35 cellular contexts compared by ENCODE assay signal in genomic region chr1:50920409-50920808, GRCh38.
"Had no signal": no experiment of that assay in that cellular context is flagged by ENCODE, and none has a peak within 500 bp of the region (broad histone marks: within the 10 kb centered on the region; RNA-seq: fewer than 3 reads in every experiment).

No MANE protein-coding gene starts in this region.

- DNase-seq: Karpas-422, Kasumi-1, MG63, MM.1S, MV-4-11, NCI-H1048, NCI-H1092, NCI-H1092 treated with DMSO at 0.1 percent for 48 hours, NCI-H1105, NCI-H1105 treated with DMSO at 0.1 percent for 48 hours, NCI-H1417, NCI-H1417 treated with DMSO at 0.1 percent for 48 hours, NCI-H1436, NCI-H1436 treated with DMSO at 0.1 percent for 48 hours, NCI-H146, NCI-H1694, NCI-H1694 treated with DMSO at 0.1 percent for 48 hours, NCI-H187, NCI-H187 treated with DMSO at 0.1 percent for 48 hours, NCI-H1930, NCI-H2029, NCI-H2029 treated with DMSO at 0.1 percent for 48 hours, NCI-H2081, NCI-H2081 treated with DMSO at 0.1 percent for 48 hours, NCI-H2107, NCI-H2171, NCI-H2171 treated with DMSO at 0.1 percent for 48 hours, NCI-H2227 treated with DMSO at 0.1 percent for 48 hours, NCI-H226, NCI-H345, NCI-H446, NCI-H446 treated with DMSO at 0.1 percent for 48 hours, NCI-H510A, NCI-H510A treated with DMSO at 0.1 percent for 48 hours, NCI-H524 had no signal

- H3K27me3 ChIP-seq: MG63 had no signal

- H3K4me3 ChIP-seq: MG63 had no signal
